Comparison of ENCODE assay signal across 15 cellular contexts in the genomic region with DNA sequence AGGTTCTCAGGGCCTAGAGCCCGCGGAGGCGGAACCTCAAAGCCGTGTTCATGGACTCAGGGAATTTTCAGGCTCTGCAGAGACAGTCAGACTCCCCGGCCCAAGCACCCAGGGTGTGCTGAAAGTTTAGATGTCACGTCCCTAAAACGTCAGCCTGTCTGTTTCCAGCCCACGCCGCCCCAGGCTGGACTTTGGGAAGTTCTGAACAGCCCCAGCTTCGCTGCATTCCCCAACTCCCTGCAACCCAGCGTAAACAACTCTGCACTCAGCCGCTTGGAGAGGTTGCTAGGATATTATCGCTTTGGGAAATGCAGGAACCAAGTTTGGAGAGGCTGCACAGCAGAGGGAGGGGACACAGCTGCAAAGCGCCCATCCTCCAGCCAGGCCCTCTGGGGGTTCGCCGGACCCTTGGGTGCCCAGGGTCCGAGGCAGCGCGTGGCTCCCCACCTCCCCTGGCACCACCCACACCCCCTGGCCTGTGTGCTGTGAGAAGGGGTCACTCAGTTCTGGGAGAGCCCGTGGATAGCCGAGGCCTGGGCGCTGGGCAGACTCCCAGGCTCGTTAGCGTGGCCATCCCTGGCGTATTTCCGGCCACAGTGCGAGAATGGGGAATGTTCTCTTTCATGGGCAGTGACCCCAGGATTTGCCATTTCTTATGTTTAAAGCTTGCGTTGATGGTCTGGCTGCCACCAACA.
DNase-seq lines count a peak whose midpoint lies in the region; ATAC-seq, FAIRE-seq and TF ChIP-seq lines count a peak whose summit lies in the region.
"Had no signal": no experiment of that assay in that cellular context is flagged by ENCODE, and none has a peak within 500 bp of the region (broad histone marks: within the 10 kb centered on the region; RNA-seq: fewer than 3 reads in every experiment).

No MANE protein-coding gene starts in this region.

- TF ChIP-seq EP300 in HepG2 (IDR thresholded peaks at IDR 0.05; ENCODE audit: low read depth in 2 of 2, low read length in 2 of 2) (no peak), HepG2 (CRISPR knock-in tag; IDR thresholded peaks at IDR 0.05; ENCODE audit: borderline replicate concordance) (no peak)

- H3K9me3 ChIP-seq in HepG2 (ENCODE audit: low read length): no peaks in the 10 kb centered on the region
- no peaks in the 10 kb centered on the region for H3K9me3 ChIP-seq in gastrocnemius medialis
- H3K9me3 ChIP-seq: HAP-1 had no signal

- H3K4me2 ChIP-seq in HepG2 (ENCODE audit: low read depth, low read length): peak overlapping the region; percentile 32

- peaks cover 16% of the 10 kb centered on the region for H3K27me3 Mint-ChIP-seq in chondrocyte (ENCODE audit: low read depth)

- WGBS in HepG2 (ENCODE audit: low lambda C conversion rate): 80% methylated on average over 2 of the region's 28 CpGs

- no peaks in the 10 kb centered on the region for H3K4me1 Mint-ChIP-seq in chondrocyte (ENCODE audit: low read depth)

- H3K4me1 ChIP-seq in HepG2 (ENCODE audit: insufficient read depth, low read length) (no peaks in the 10 kb centered on the region), gastrocnemius medialis (no peaks in the 10 kb centered on the region)
- H3K4me1 ChIP-seq: HAP-1 had no signal

- peak; percentile 77 for ATAC-seq in HepG2
- peak; percentile 49 to 71 for ATAC-seq in gastrocnemius medialis
- ATAC-seq in GM18909 (IDR thresholded peaks at IDR 0.05; ENCODE audit: poor library complexity, unreplicated experiment): no peak
- ATAC-seq in HG02852 (IDR thresholded peaks at IDR 0.05; ENCODE audit: unreplicated experiment): no peak

- FAIRE-seq in HepG2 (lab: Jason Lieb, UNC): no peak
- FAIRE-seq: G401.6 had no signal

- no peak overlapping the region for H3K27ac ChIP-seq in HepG2 (ENCODE audit: extremely low read length, insufficient read depth, low read length)
- peak overlapping the region; percentile 52 to 73 (median 69) for H3K27ac ChIP-seq in gastrocnemius medialis

- no peaks in the 10 kb centered on the region for H3K79me2 ChIP-seq in HepG2 (ENCODE audit: insufficient read depth, low read length)

- peaks cover 3% of the 10 kb centered on the region for H3K9me3 Mint-ChIP-seq in chondrocyte (ENCODE audit: low read depth)

- H3K27me3 ChIP-seq in HepG2 (ENCODE audit: control insufficient read depth in 1 of 2, insufficient read depth in 2 of 2, low read length in 2 of 2) (peaks cover 6 to 27% of the 10 kb centered on the region in 2 experiments; a peak in 4 of 5 replicates), gastrocnemius medialis (peaks cover 6 to 12% (median 7%) of the 10 kb centered on the region in 3 donors)

- no TSS peak for BruUV-seq in HepG2 (replicated peaks; lab: Mats Ljungman, UMichigan)

- no peak for TF ChIP-seq RAD21 in HepG2 (CRISPR knock-in tag; IDR thresholded peaks at IDR 0.05)

- no peak overlapping the region for H3K27ac Mint-ChIP-seq in chondrocyte (ENCODE audit: unreplicated experiment)
- H3K27ac Mint-ChIP-seq: activated naive CD8-positive, alpha-beta T cell had no signal

- no peak for TF ChIP-seq CTCF in chondrocyte (IDR thresholded peaks at IDR 0.05)
- no peak for TF ChIP-seq CTCF in HepG2 (CRISPR knock-in tag; IDR thresholded peaks at IDR 0.05)
- no peak for TF ChIP-seq CTCF in gastrocnemius medialis (IDR thresholded peaks at IDR 0.05 in 4 of 5, conservative IDR thresholded peaks at IDR 0.05 in 1 of 5)

- in situ Hi-C loops in HepG2 (cut with HindIII; ENCODE audit: extremely low pct_ligation_motif_present, low pct_unique_long_range_greater_than_20kb) (loop anchor here (5.0 kb wide), 1 partner anchor 143 kb away; no protein-coding TSS in a partner anchor), gastrocnemius medialis (cut with MboI; ENCODE audit: low sequenced_read_pairs in 4 of 4) (no loop called here)

- no peak overlapping the region for H3K9ac ChIP-seq in HepG2 (ENCODE audit: insufficient read depth, low read depth, low read length)

- intact Hi-C loops in HepG2 (cut with micrococcal nuclease; ENCODE audit: unreplicated experiment): no loop called here
- intact Hi-C loops in gastrocnemius medialis (cut with DNase I; ENCODE audit: low total_unique reads): no loop called here

- H3K36me3 Mint-ChIP-seq in chondrocyte (ENCODE audit: low read depth): no peaks in the 10 kb centered on the region
- H3K36me3 Mint-ChIP-seq: activated naive CD8-positive, alpha-beta T cell had no signal

- CTCF ChIA-PET in HepG2 (lab: Yijun Ruan, JAX; ENCODE audit: low intra/inter-chr PET ratio, low total read pairs): no interaction called here

- POLR2A ChIA-PET in HepG2 (lab: Yijun Ruan, JAX): no interaction called here

- H3K36me3 ChIP-seq in HepG2 (replicated peaks in 1 of 2; ENCODE audit: control insufficient read depth in 1 of 2, insufficient read depth in 2 of 2, low read length in 2 of 2) (no peaks in the 10 kb centered on the region), gastrocnemius medialis (no peaks in the 10 kb centered on the region)
- H3K36me3 ChIP-seq: HAP-1 had no signal

- H4K20me1 ChIP-seq in HepG2 (ENCODE audit: insufficient read depth, low read length): no peaks in the 10 kb centered on the region

- TF ChIP-seq POLR2A in HepG2 (IDR thresholded peaks at IDR 0.05; ENCODE audit: insufficient read depth in 1 of 2, low read depth in 2 of 2, low read length in 2 of 2) (no peak), gastrocnemius medialis (IDR thresholded peaks at IDR 0.05) (no peak)

- H2AFZ ChIP-seq in HepG2 (ENCODE audit: low read length): no peak overlapping the region

- DNase-seq in ELF-1 (ENCODE audit: low read depth, low spot score) (peak; percentile 93), chondrocyte (ENCODE audit: low spot score) (peak; percentile 73), HepG2 (ENCODE audit: low spot score) (no peak), gastrocnemius medialis (peak in 1 of 2 donors; percentile 8), NCI-H1436 (lab: John Stamatoyannopoulos, UW) (no peak), H4 (ENCODE audit: low spot score) (no peak)
- DNase-seq: activated CD4-positive, alpha-beta T cell treated with anti-CD3 and anti-CD28 coated beads, Interleukin-2, amount 50 U/mL, for 1 hour; NCI-H524; stimulated activated CD4-positive, alpha-beta T cell treated with anti-CD3 and anti-CD28 coated beads, Interleukin-15, amount 100 ng/mL, for 24 hours; stimulated activated naive CD4-positive, alpha-beta T cell treated with Interleukin-2 at 50 U/mL for 16 hours had no signal

- no peak overlapping the region for H3K4me3 ChIP-seq in HepG2 (replicated peaks in 1 of 3; ENCODE audit: insufficient read depth in 1 of 3, low read depth in 2 of 3, low read length in 3 of 3)
- H3K4me3 ChIP-seq in gastrocnemius medialis: no peak overlapping the region
- H3K4me3 ChIP-seq: HAP-1 had no signal

- no peak overlapping the region for H3K4me3 Mint-ChIP-seq in chondrocyte (ENCODE audit: unreplicated experiment)
- H3K4me3 Mint-ChIP-seq: activated naive CD8-positive, alpha-beta T cell had no signal

TF ChIP-seq in HepG2, 621 proteins besides CTCF, POLR2A, EP300 and RAD21 (continues in another document):
- TF ChIP-seq, protein P1, sequence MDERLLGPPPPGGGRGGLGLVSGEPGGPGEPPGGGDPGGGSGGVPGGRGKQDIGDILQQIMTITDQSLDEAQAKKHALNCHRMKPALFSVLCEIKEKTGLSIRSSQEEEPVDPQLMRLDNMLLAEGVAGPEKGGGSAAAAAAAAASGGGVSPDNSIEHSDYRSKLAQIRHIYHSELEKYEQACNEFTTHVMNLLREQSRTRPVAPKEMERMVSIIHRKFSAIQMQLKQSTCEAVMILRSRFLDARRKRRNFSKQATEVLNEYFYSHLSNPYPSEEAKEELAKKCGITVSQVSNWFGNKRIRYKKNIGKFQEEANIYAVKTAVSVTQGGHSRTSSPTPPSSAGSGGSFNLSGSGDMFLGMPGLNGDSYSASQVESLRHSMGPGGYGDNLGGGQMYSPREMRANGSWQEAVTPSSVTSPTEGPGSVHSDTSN (CRISPR knock-in tag; IDR thresholded peaks at IDR 0.05): no peak
- TF ChIP-seq ZNF687 (CRISPR knock-in tag; IDR thresholded peaks at IDR 0.05) (0 out of 2 replicates have a peak, but pooled peaks have one; percentile 14), HNRNPK (IDR thresholded peaks at IDR 0.05; ENCODE audit: low read depth, low read length, poor library complexity, severe bottlenecking) (no peak), SIN3A (IDR thresholded peaks at IDR 0.05; ENCODE audit: borderline replicate concordance, low read depth, low read length) (no peak), FOXO1 (CRISPR knock-in tag; IDR thresholded peaks at IDR 0.05) (0 out of 2 replicates have a peak, but pooled peaks have one; percentile 16)

Comparison
In these comparisons a context has a peak if more than half of its experiments do, and no peak if none do; other contexts are left out.
1. DNase-seq: peak in ELF-1 (single experiment) and chondrocyte (single experiment); none in HepG2 (single experiment), NCI-H1436 (single experiment) and H4 (single experiment).
2. ATAC-seq: peak in HepG2 (single experiment) and gastrocnemius medialis (2 of 2); none in GM18909 (single experiment) and HG02852 (single experiment).